Comparison of ENCODE assay signal across 3 cellular contexts in genomic region chr10:31954410-31955191, GRCh38.
TF ChIP-seq lines count a peak whose summit lies in the region.

No MANE protein-coding gene starts in this region.

TF ChIP-seq in HCT116, 20 proteins besides CTCF, POLR2A, EP300 and RAD21:
- TF ChIP-seq CBX3 (IDR thresholded peaks at IDR 0.05; ENCODE audit: low read depth) = peak; percentile 40; the same call in 1 of the 2 replicates
- no peak for TF ChIP-seq ATF3 (IDR thresholded peaks at IDR 0.05)
- no peak for TF ChIP-seq JUND (IDR thresholded peaks at IDR 0.05)
- no peak for TF ChIP-seq EGR1 (IDR thresholded peaks at IDR 0.05; ENCODE audit: low read depth)
- TF ChIP-seq SP1 (IDR thresholded peaks at IDR 0.05; ENCODE audit: low read depth) = no peak
- no peak for TF ChIP-seq ZFX (IDR thresholded peaks at IDR 0.05)

TF ChIP-seq in HEK293, 187 proteins besides CTCF, POLR2A, EP300 and RAD21 (continues in another document):
- TF ChIP-seq KLF9 (tag by site-specific recombination; IDR thresholded peaks at IDR 0.05; ENCODE audit: low read depth) = no peak
- no peak for TF ChIP-seq ZNF521 (tag by site-specific recombination; IDR thresholded peaks at IDR 0.05)
- peak; percentile 98 for TF ChIP-seq ZNF585B (tag by site-specific recombination; IDR thresholded peaks at IDR 0.05)
- TF ChIP-seq ZNF776 (tag by site-specific recombination; IDR thresholded peaks at IDR 0.05; ENCODE audit: borderline replicate concordance) = no peak
- no peak for TF ChIP-seq ZSCAN4 (tag by site-specific recombination; IDR thresholded peaks at IDR 0.05)
- no peak for TF ChIP-seq ZNF398 (tag by site-specific recombination; IDR thresholded peaks at IDR 0.05)
- TF ChIP-seq ZNF112 (tag by site-specific recombination; IDR thresholded peaks at IDR 0.05) = no peak
- TF ChIP-seq TRIM28 (IDR thresholded peaks at IDR 0.05; ENCODE audit: borderline replicate concordance, low read length) = 0 out of 2 replicates have a peak, but pooled peaks have one; percentile 31
- TF ChIP-seq ZNF626 (tag by site-specific recombination; IDR thresholded peaks at IDR 0.05) = no peak
- TF ChIP-seq SETDB1 (IDR thresholded peaks at IDR 0.05; ENCODE audit: insufficient read length, low read length) = peak; percentile 17
- TF ChIP-seq ZNF10 (tag by site-specific recombination; IDR thresholded peaks at IDR 0.05) = no peak
- TF ChIP-seq ZNF48 (tag by site-specific recombination; IDR thresholded peaks at IDR 0.05) = no peak
- no peak for TF ChIP-seq ZNF239 (tag by site-specific recombination; IDR thresholded peaks at IDR 0.05)
- no peak for TF ChIP-seq ZFP69B (tag by site-specific recombination; IDR thresholded peaks at IDR 0.05)
- TF ChIP-seq REST (tag by site-specific recombination; IDR thresholded peaks at IDR 0.05) = no peak
- no peak for TF ChIP-seq ZNF26 (tag by site-specific recombination; IDR thresholded peaks at IDR 0.05)
- TF ChIP-seq EGR2 (tag by site-specific recombination; IDR thresholded peaks at IDR 0.05; ENCODE audit: low read depth) = no peak
- TF ChIP-seq ZNF548 (tag by site-specific recombination; IDR thresholded peaks at IDR 0.05) = no peak
- TF ChIP-seq ZFHX2 (tag by site-specific recombination; conservative IDR thresholded peaks at IDR 0.05) = no peak

TF ChIP-seq in K562, 482 proteins besides CTCF, POLR2A, EP300 and RAD21 (continues in another document):
- TF ChIP-seq ZC3H8 (IDR thresholded peaks at IDR 0.05) (no peak), CBX3 (IDR thresholded peaks at IDR 0.05; ENCODE audit: borderline replicate concordance in 1 of 2, low read length in 2 of 2) (peak in 1 of 2 experiments; percentile 45; a peak in 1 of 3 replicates), ETV1 (tag; conservative IDR thresholded peaks at IDR 0.05; ENCODE audit: low read depth) (no peak), E2F3 (CRISPR knock-in tag; IDR thresholded peaks at IDR 0.05) (no peak), CBX8 (IDR thresholded peaks at IDR 0.05; ENCODE audit: borderline replicate concordance, extremely low read depth, low read depth, low read length, poor library complexity, severe bottlenecking) (no peak), ZKSCAN3 (CRISPR knock-in tag; IDR thresholded peaks at IDR 0.05) (no peak), ZFP36 (IDR thresholded peaks at IDR 0.05; ENCODE audit: low read depth, low read length, partially characterized antibody) (peak; percentile 66), IRF2 (CRISPR knock-in tag; IDR thresholded peaks at IDR 0.05) (no peak), TRIM25 (IDR thresholded peaks at IDR 0.05; ENCODE audit: borderline replicate concordance) (no peak), PCBP1 (IDR thresholded peaks at IDR 0.05; ENCODE audit: low read depth, low read length, poor library complexity, severe bottlenecking) (no peak), NR2F6 (CRISPR knock-in tag; IDR thresholded peaks at IDR 0.05) (no peak), XRCC3 (IDR thresholded peaks at IDR 0.05) (no peak), ZNF280A (IDR thresholded peaks at IDR 0.05; ENCODE audit: low read depth, partially characterized antibody) (peak; percentile 32), ZNF584 (CRISPR knock-in tag; IDR thresholded peaks at IDR 0.05; ENCODE audit: low read depth) (no peak), GABPB2 (CRISPR knock-in tag; conservative IDR thresholded peaks at IDR 0.05) (no peak), ZNF717 (CRISPR knock-in tag; IDR thresholded peaks at IDR 0.05) (no peak), NR4A1 (CRISPR knock-in tag; IDR thresholded peaks at IDR 0.05) (no peak), NR4A1 (tag; IDR thresholded peaks at IDR 0.05) (no peak), XRCC4 (IDR thresholded peaks at IDR 0.05; ENCODE audit: extremely low read depth, insufficient read depth, insufficient read length) (no peak), ZNF764 (CRISPR knock-in tag; IDR thresholded peaks at IDR 0.05; ENCODE audit: low read depth) (no peak), ZNF277 (CRISPR knock-in tag; IDR thresholded peaks at IDR 0.05; ENCODE audit: borderline replicate concordance) (no peak), DACH1 (IDR thresholded peaks at IDR 0.05; ENCODE audit: partially characterized antibody) (no peak), RHOXF2B (CRISPR knock-in tag; conservative IDR thresholded peaks at IDR 0.05) (no peak), MNT (conservative IDR thresholded peaks at IDR 0.05) (no peak), ETV5 (CRISPR knock-in tag; IDR thresholded peaks at IDR 0.05; ENCODE audit: low read depth) (no peak), HDAC2 (IDR thresholded peaks at IDR 0.05) (no peak), ZNF282 (CRISPR knock-in tag; IDR thresholded peaks at IDR 0.05) (no peak), TRIM24 (IDR thresholded peaks at IDR 0.05) (peak in 1 of 2 experiments; percentile 29; a peak in 1 of 4 replicates), CHD7 (IDR thresholded peaks at IDR 0.05; ENCODE audit: low read depth, low read length) (no peak), ZNF280B (CRISPR knock-in tag; IDR thresholded peaks at IDR 0.05) (no peak), ELK3 (CRISPR knock-in tag; IDR thresholded peaks at IDR 0.05) (no peak)
